In genomic region chr13:21101865-21102576, GRCh38 we compare ENCODE assay signal across 1 cellular context.
TF ChIP-seq lines count a peak whose summit lies in the region.

No MANE protein-coding gene starts in this region.

TF ChIP-seq in IMR-90, 13 proteins besides CTCF, POLR2A, EP300 and RAD21 (continued from another document):
- no peak for TF ChIP-seq USF2 (IDR thresholded peaks at IDR 0.05; ENCODE audit: low read depth, low read length)
- TF ChIP-seq CEBPB (IDR thresholded peaks at IDR 0.05; ENCODE audit: low read depth, low read length), result no peak
- TF ChIP-seq MXI1 (IDR thresholded peaks at IDR 0.05; ENCODE audit: borderline replicate concordance, low read depth, low read length), result no peak
- no peak for TF ChIP-seq ELK1 (IDR thresholded peaks at IDR 0.05; ENCODE audit: borderline replicate concordance, low read depth, low read length)
- TF ChIP-seq RFX5 (IDR thresholded peaks at IDR 0.05; ENCODE audit: low read depth, low read length), result no peak
- no peak for TF ChIP-seq RCOR1 (IDR thresholded peaks at IDR 0.05; ENCODE audit: insufficient replicate concordance, low read length)
- TF ChIP-seq BHLHE40 (IDR thresholded peaks at IDR 0.05; ENCODE audit: low read depth, low read length), result no peak
- TF ChIP-seq SMC3 (IDR thresholded peaks at IDR 0.05; ENCODE audit: low read depth, low read length), result no peak
- TF ChIP-seq MAFK (IDR thresholded peaks at IDR 0.05; ENCODE audit: low read depth, low read length), result no peak
- no peak for TF ChIP-seq MAZ (IDR thresholded peaks at IDR 0.05; ENCODE audit: borderline replicate concordance, low read depth, low read length)
- no peak for TF ChIP-seq FOS (IDR thresholded peaks at IDR 0.05; ENCODE audit: low read depth, low read length)
